In the genomic region with DNA sequence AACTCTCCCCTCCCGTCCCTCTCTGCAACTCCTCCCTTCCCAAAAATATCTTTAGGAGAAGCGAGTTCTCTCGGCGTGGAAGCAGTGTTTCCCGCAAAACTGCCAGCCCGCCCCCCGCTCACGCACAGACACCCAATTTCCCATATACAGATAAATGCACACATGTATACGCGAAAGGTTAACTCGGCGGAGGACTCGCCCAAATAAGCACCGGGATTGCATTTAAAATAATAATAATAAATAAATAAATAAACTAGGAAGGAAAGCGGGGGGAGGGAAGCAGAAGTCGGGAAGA, we compare ENCODE assay signal across 8 cellular contexts.
A peak's percentile ranks its signal among the peaks of the same experiment; 100 is the strongest.
DNase-seq lines count a peak whose midpoint lies in the region; ATAC-seq, FAIRE-seq and TF ChIP-seq lines count a peak whose summit lies in the region.

No MANE protein-coding gene starts in this region.

- no peaks in the 10 kb centered on the region for H3K9me1 ChIP-seq in IMR-90 (ENCODE audit: insufficient read depth, low read length)

- peaks cover 8 to 24% (median 23%) of the 10 kb centered on the region in 3 donors for H3K4me1 Mint-ChIP-seq in naive B cell

- intact Hi-C loops in IMR-90 (cut with micrococcal nuclease): no loop called here
- intact Hi-C loops in dorsolateral prefrontal cortex (cut with DNase I): loop anchor here (5.0 to 10.0 kb wide), 3 partner anchors 34 to 184 kb away; partner anchors contain the start of gene TBR1 (in 1 of the 2)

- POLR2A ChIA-PET in IMR-90 (lab: Charles Lee; ENCODE audit: unreplicated experiment): no interaction called here

- H2BK15ac ChIP-seq in IMR-90 (ENCODE audit: low read depth, low read length): no peak overlapping the region

- WGBS in IMR-90 (ENCODE audit: extremely low coverage in 2 of 2, insufficient read length in 1 of 2), 2 experiments: no CpG with 5 or more reads among the region's 16 CpGs

- no peaks in the 10 kb centered on the region for H4K20me1 ChIP-seq in IMR-90 (ENCODE audit: insufficient read depth, low read length)

- H2BK5ac ChIP-seq in IMR-90 (ENCODE audit: low read depth, low read length, poor library complexity, severe bottlenecking): no peak overlapping the region

- H3K36me3 ChIP-seq in IMR-90 (ENCODE audit: control insufficient read depth, insufficient read depth, low read length): peaks cover 2% of the 10 kb centered on the region; the same call in 1 of the 2 replicates

- in situ Hi-C loops in IMR-90 (cut with MboI; ENCODE audit: low sequenced_read_pairs): no loop called here

- no peak overlapping the region for H4K8ac ChIP-seq in IMR-90 (ENCODE audit: low read depth in 2 of 2, low read length in 2 of 2)

- H3K36me3 Mint-ChIP-seq in naive B cell: peaks cover 0 to 7% of the 10 kb centered on the region in 2 donors

- no peaks in the 10 kb centered on the region for H3K79me1 ChIP-seq in IMR-90 (ENCODE audit: low read depth in 1 of 2, low read length in 2 of 2)

- peaks cover 3% of the 10 kb centered on the region for H3K4me1 ChIP-seq in IMR-90 (ENCODE audit: control insufficient read depth, insufficient read depth, low read length)

- peak overlapping the region; percentile 89 for H2AFZ ChIP-seq in IMR-90 (replicated peaks; ENCODE audit: low read length, poor library complexity)

- dilution Hi-C loops in IMR-90 (cut with HindIII; ENCODE audit: low sequenced_read_pairs, unreplicated experiment): no loop called here

- no peaks in the 10 kb centered on the region for H3K9me3 Mint-ChIP-seq in naive B cell

- no peak overlapping the region for H3K14ac ChIP-seq in IMR-90 (replicated peaks; ENCODE audit: low read depth, low read length)

- no peak overlapping the region for H2AK9ac ChIP-seq in IMR-90 (replicated peaks; ENCODE audit: low read depth, low read length, poor library complexity)

- H2BK20ac ChIP-seq in IMR-90 (ENCODE audit: low read depth, low read length): no peak overlapping the region

- H3K27ac Mint-ChIP-seq in naive B cell: peak overlapping the region in 3 of 6 donors; percentile 47 to 96 (median 83)

- no peaks in the 10 kb centered on the region for H3K27me3 ChIP-seq in IMR-90 (ENCODE audit: control insufficient read depth, insufficient read depth, low read length)
- H3K27me3 ChIP-seq in dorsolateral prefrontal cortex: no peaks in the 10 kb centered on the region

- no peak overlapping the region for H3K27ac ChIP-seq in IMR-90 (ENCODE audit: insufficient read depth, low read length)
- peak overlapping the region; percentile 82 to 97 (median 93) for H3K27ac ChIP-seq in dorsolateral prefrontal cortex

- TF ChIP-seq POLR2A in IMR-90 (IDR thresholded peaks at IDR 0.05; ENCODE audit: low read depth, low read length): no peak

- peak overlapping the region; percentile 76 for H3K23ac ChIP-seq in IMR-90 (ENCODE audit: low read depth, low read length)

- H4K91ac ChIP-seq in IMR-90 (ENCODE audit: insufficient read depth, low read depth, low read length): no peak overlapping the region

- no peak for FAIRE-seq in HTR-8/SVneo (lab: Jason Lieb, UNC)

- TF ChIP-seq RAD21 in IMR-90 (IDR thresholded peaks at IDR 0.05; ENCODE audit: low read length): no peak

- H3K4ac ChIP-seq in IMR-90 (ENCODE audit: low read depth, low read length): no peak overlapping the region

- CTCF ChIA-PET in IMR-90 (lab: Yijun Ruan, JAX): interaction anchor here (0.7 kb wide), 1 partner anchor 30 kb away, joined by 3 read pairs; no protein-coding TSS in a partner anchor

- no peak overlapping the region for H3K56ac ChIP-seq in IMR-90 (ENCODE audit: extremely low read depth, insufficient read depth, low read length)

- no peak for DNase-seq in AG10803 (ENCODE audit: low read depth)
- DNase-seq in IMR-90: no peak
- peak in 3 of 10 donors; percentile 14 to 35 (median 18) for DNase-seq in dorsolateral prefrontal cortex
- DNase-seq in naive B cell: no peak
- no peak for DNase-seq in dedifferentiated amniotic fluid mesenchymal stem cell (ENCODE audit: extremely low spot score)
- no peak for DNase-seq in DMS114 treated with DMSO at 0.1 percent for 48 hours (lab: John Stamatoyannopoulos, UW; ENCODE audit: unreplicated experiment)
- no peak for DNase-seq in HTR-8/SVneo (ENCODE audit: insufficient read length, low spot score)
- DNase-seq in activated effector memory CD4-positive, alpha-beta T cell treated with Interleukin-2 at 50 U/mL for 16 hours: no peak

- peak overlapping the region; percentile 70 for H3K4me3 ChIP-seq in AG10803 (ENCODE audit: low read length)
- peak overlapping the region; percentile 59 for H3K4me3 ChIP-seq in IMR-90 (ENCODE audit: insufficient read depth, low read depth, low read length)
- peak overlapping the region; percentile 48 to 89 (median 70) for H3K4me3 ChIP-seq in dorsolateral prefrontal cortex

- TF ChIP-seq CTCF in AG10803 (conservative IDR thresholded peaks at IDR 0.05; ENCODE audit: low read length) (no peak), IMR-90 (conservative IDR thresholded peaks at IDR 0.05; ENCODE audit: low read depth, low read length) (no peak), dorsolateral prefrontal cortex (IDR thresholded peaks at IDR 0.05 in 54 of 56, conservative IDR thresholded peaks at IDR 0.05 in 2 of 56; ENCODE audit: low read depth in 1 of 56, partially characterized antibody in 56 of 56) (no peak)

- no peak overlapping the region for H2BK120ac ChIP-seq in IMR-90 (ENCODE audit: low read depth, low read length)

- no peaks in the 10 kb centered on the region for H3K9me3 ChIP-seq in IMR-90 (ENCODE audit: control insufficient read depth, insufficient read depth, low read length)

- H3K27me3 Mint-ChIP-seq in naive B cell: peaks cover 0 to 7% (median 0%) of the 10 kb centered on the region in 3 donors

- H2AK5ac ChIP-seq in IMR-90 (ENCODE audit: low read depth, low read length): no peak overlapping the region

- H3K9ac ChIP-seq in IMR-90 (ENCODE audit: low read depth, low read length): peak overlapping the region; percentile 51

- no peak overlapping the region for H3K18ac ChIP-seq in IMR-90 (ENCODE audit: low read depth, low read length)

- H4K5ac ChIP-seq in IMR-90 (ENCODE audit: low read depth, low read length): no peak overlapping the region

- ATAC-seq in IMR-90 (ENCODE audit: low read depth): no peak; the same call in 1 of the 2 replicates
- ATAC-seq in naive B cell (ENCODE audit: low read depth in 2 of 2): no peak

- peak overlapping the region; percentile 99 for H3K4me2 ChIP-seq in IMR-90 (ENCODE audit: low read depth, low read length)

- H3K4me3 Mint-ChIP-seq in naive B cell: peak overlapping the region; percentile 80 to 97 (median 90)

- BruUV-seq in IMR-90 (replicated peaks; lab: Mats Ljungman, UMichigan): no TSS peak

TF ChIP-seq in IMR-90, 13 proteins besides CTCF, POLR2A, EP300 and RAD21:
- TF ChIP-seq NFE2L2 (IDR thresholded peaks at IDR 0.05; ENCODE audit: low read depth, low read length) (no peak), MXI1 (IDR thresholded peaks at IDR 0.05; ENCODE audit: borderline replicate concordance, low read depth, low read length) (no peak), CHD1 (IDR thresholded peaks at IDR 0.05; ENCODE audit: low read depth, low read length) (no peak), RCOR1 (IDR thresholded peaks at IDR 0.05; ENCODE audit: insufficient replicate concordance, low read length) (no peak)
